ENCODE assay signal across 8 cellular contexts in genomic region chr3:172449468-172450149, GRCh38. TPM values are rescaled to one million over a fixed set of nuclear protein-coding genes. Genes with fewer than 3 reads are reported as not detected.
DNase-seq lines count a peak whose midpoint lies in the region; TF ChIP-seq lines count a peak whose summit lies in the region.

No MANE protein-coding gene starts in this region.

- WGBS in testis, 2 donors = 4 to 5% methylated on average over 24 to 34 of the region's 34 CpGs

- no peak overlapping the region for H3K9ac ChIP-seq in iPS-18a (ENCODE audit: low read length)

- H3K4me1 Mint-ChIP-seq in activated naive CD8-positive, alpha-beta T cell treated with anti-CD3 and anti-CD28 coated beads for 36 hours = peaks cover 20% of the 10 kb centered on the region

- H3K9me3 Mint-ChIP-seq in activated naive CD8-positive, alpha-beta T cell treated with anti-CD3 and anti-CD28 coated beads for 36 hours = no peaks in the 10 kb centered on the region

- H3K9me3 ChIP-seq in iPS-18a (ENCODE audit: control insufficient read depth, low read depth, low read length) (no peaks in the 10 kb centered on the region), testis (no peaks in the 10 kb centered on the region)

- TF ChIP-seq POLR2A in testis (IDR thresholded peaks at IDR 0.05) = no peak

- H3K4me1 ChIP-seq in iPS-18a (ENCODE audit: control insufficient read depth, low read depth, low read length) (peaks cover 8% of the 10 kb centered on the region), testis (peaks cover 17% of the 10 kb centered on the region)

- TF ChIP-seq CTCF in testis (IDR thresholded peaks at IDR 0.05) = no peak

- H3K27me3 ChIP-seq in iPS-18a (ENCODE audit: control insufficient read depth, insufficient read depth, low read length) = peaks cover 72% of the 10 kb centered on the region
- no peaks in the 10 kb centered on the region for H3K27me3 ChIP-seq in testis

- no peaks in the 10 kb centered on the region for H3K36me3 ChIP-seq in iPS-18a (ENCODE audit: control insufficient read depth, low read depth, low read length)
- no peaks in the 10 kb centered on the region for H3K36me3 ChIP-seq in testis (ENCODE audit: low read depth, missing control alignments)

- H3K4me3 ChIP-seq in iPS-18a (ENCODE audit: low read length) = peak overlapping the region; percentile 50
- H3K4me3 ChIP-seq in testis = no peak overlapping the region

- H3K36me3 Mint-ChIP-seq in activated naive CD8-positive, alpha-beta T cell treated with anti-CD3 and anti-CD28 coated beads for 36 hours = no peaks in the 10 kb centered on the region

- peaks cover 77% of the 10 kb centered on the region for H3K27me3 Mint-ChIP-seq in activated naive CD8-positive, alpha-beta T cell treated with anti-CD3 and anti-CD28 coated beads for 36 hours

- no peak overlapping the region for H3K4me3 Mint-ChIP-seq in activated naive CD8-positive, alpha-beta T cell treated with anti-CD3 and anti-CD28 coated beads for 36 hours

- no peak overlapping the region for H3K27ac ChIP-seq in iPS-18a (ENCODE audit: low read length)
- no peak overlapping the region for H3K27ac ChIP-seq in testis

- intact Hi-C loops in testis (cut with DNase I; ENCODE audit: low total_unique reads) = no loop called here

- peak; percentile 10 for DNase-seq in activated naive CD4-positive, alpha-beta T cell treated with Interleukin-2 at 50 U/mL for 16 hours
- DNase-seq in activated naive CD4-positive, alpha-beta T cell treated with anti-CD3 and anti-CD28 coated beads, Interleukin-2, amount 50 U/mL, for 16 hours = no peak
- peak; percentile 9 for DNase-seq in activated naive CD8-positive, alpha-beta T cell treated with anti-CD3 and anti-CD28 coated beads for 36 hours
- DNase-seq in testis (peak; percentile 49), NCI-H2196 treated with DMSO at 0.1 percent for 48 hours (lab: John Stamatoyannopoulos, UW; ENCODE audit: unreplicated experiment) (no peak), NCI-H748 (lab: John Stamatoyannopoulos, UW; ENCODE audit: unreplicated experiment) (no peak), KG1 (lab: John Stamatoyannopoulos, UW) (no peak)

- no peak overlapping the region for H3K27ac Mint-ChIP-seq in activated naive CD8-positive, alpha-beta T cell treated with anti-CD3 and anti-CD28 coated beads for 36 hours

RNA-seq across cellular contexts. Expression of gene GHSR, which starts 1.4 kb away (rescaled TPM):
- total RNA-seq in activated naive CD8-positive, alpha-beta T cell treated with anti-CD3 and anti-CD28 coated beads for 36 hours = not detected
- 1 to 10 TPM in 1 of 2 donors, under 1 TPM in 1; 0.31 to 1.2 TPM for total RNA-seq in testis
- polyA plus RNA-seq in testis (ENCODE audit: insufficient read depth, low read depth, low replicate concordance) = 0.63 TPM

Comparison
In these comparisons a context has a peak if more than half of its experiments do, and no peak if none do; other contexts are left out.
1. DNase-seq: peak in activated naive CD4-positive, alpha-beta T cell treated with Interleukin-2 at 50 U/mL for 16 hours (single experiment), activated naive CD8-positive, alpha-beta T cell treated with anti-CD3 and anti-CD28 coated beads for 36 hours (single experiment) and testis (single experiment); none in activated naive CD4-positive, alpha-beta T cell treated with anti-CD3 and anti-CD28 coated beads, Interleukin-2, amount 50 U/mL, for 16 hours (single experiment), NCI-H2196 treated with DMSO at 0.1 percent for 48 hours (single experiment), NCI-H748 (single experiment) and KG1 (single experiment).